Comparison of ENCODE assay signal across 1 cellular context in the genomic region with DNA sequence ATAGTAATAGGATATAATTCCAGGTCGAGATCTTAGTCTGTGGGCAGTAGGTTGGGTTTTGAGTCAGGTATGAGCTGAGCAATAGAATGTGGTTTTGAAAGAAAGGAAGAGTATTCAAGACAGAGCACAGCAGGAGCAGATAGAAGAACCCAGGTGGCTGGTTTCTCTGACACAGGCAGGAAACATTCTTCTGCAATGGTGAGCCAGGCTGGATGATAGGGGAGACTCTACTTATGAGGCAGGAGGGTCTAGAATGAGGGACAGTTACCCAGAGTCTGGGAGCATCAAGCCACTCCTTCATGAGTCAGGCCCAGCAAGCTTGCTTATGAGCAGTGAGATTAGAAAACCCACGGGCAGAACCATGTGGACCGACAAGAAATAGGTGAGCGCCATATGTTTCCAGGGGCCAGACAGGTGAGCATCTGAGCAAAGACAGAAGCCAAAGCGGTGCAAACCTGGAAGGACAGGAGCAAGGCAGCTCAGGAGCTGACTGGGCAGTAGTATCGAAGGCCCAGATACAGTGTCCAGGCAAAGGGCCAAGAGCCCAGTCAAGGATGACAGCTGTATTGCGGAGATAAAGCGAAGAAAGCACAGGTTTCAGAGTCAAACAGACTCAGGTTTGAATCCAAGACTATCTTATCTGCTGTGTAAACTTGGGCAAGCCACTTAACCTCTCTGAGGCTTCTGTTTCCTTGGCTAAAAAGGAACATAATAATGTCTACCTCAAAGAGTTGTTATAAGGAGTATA.
TF ChIP-seq lines count a peak whose summit lies in the region.

No MANE protein-coding gene starts in this region.

TF ChIP-seq in GM23338, 12 proteins besides CTCF, POLR2A, EP300 and RAD21:
- TF ChIP-seq, protein P1, sequence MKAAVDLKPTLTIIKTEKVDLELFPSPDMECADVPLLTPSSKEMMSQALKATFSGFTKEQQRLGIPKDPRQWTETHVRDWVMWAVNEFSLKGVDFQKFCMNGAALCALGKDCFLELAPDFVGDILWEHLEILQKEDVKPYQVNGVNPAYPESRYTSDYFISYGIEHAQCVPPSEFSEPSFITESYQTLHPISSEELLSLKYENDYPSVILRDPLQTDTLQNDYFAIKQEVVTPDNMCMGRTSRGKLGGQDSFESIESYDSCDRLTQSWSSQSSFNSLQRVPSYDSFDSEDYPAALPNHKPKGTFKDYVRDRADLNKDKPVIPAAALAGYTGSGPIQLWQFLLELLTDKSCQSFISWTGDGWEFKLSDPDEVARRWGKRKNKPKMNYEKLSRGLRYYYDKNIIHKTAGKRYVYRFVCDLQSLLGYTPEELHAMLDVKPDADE (IDR thresholded peaks at IDR 0.05), result no peak
TF ChIP-seq in GM23338: peak in this region for 0.
